Comparison of ENCODE assay signal across 11 cellular contexts in the genomic region with DNA sequence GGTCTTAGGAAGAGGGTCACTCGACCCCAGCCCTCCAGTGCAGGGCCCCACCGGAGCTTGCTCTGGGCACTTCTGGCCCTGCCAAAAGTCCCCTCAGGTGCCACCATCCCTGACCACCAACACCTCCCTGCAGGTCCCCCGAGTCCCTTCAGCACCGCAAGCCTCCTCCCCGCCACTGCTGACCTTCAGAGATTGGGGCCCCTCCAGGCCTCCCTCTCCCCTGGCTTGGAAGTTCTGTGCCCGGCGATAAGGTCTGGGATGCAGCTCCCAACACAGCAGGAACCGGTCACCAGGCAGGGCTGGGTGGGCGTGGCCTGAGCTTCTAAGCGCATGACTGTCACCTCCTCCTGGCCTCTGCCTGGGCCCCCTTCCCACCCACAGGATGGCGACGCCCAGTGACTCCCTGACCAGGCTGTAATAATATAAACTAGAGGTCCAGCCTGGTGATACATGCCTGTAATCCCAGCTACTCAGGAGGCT. TPM values are rescaled to one million over a fixed set of nuclear protein-coding genes. Genes with fewer than 3 reads are reported as not detected.
DNase-seq lines count a peak whose midpoint lies in the region; FAIRE-seq and TF ChIP-seq lines count a peak whose summit lies in the region.
"Had no signal": no experiment of that assay in that cellular context is flagged by ENCODE, and none has a peak within 500 bp of the region (broad histone marks: within the 10 kb centered on the region; RNA-seq: fewer than 3 reads in every experiment).

No MANE protein-coding gene starts in this region.

- H3K27me3 Mint-ChIP-seq in activated T-cell treated with anti-CD3 and anti-CD28 coated beads, Interleukin-2, amount 50 U/mL, for 24 hours = no peaks in the 10 kb centered on the region

- H3K9me3 Mint-ChIP-seq in activated T-cell treated with anti-CD3 and anti-CD28 coated beads, Interleukin-2, amount 50 U/mL, for 24 hours = no peaks in the 10 kb centered on the region

- no peak for TF ChIP-seq CTCF in astrocyte of the spinal cord (IDR thresholded peaks at IDR 0.05; ENCODE audit: low read depth, low read length)

- in situ Hi-C loops in astrocyte of the spinal cord (cut with HindIII; ENCODE audit: low sequenced_read_pairs) = no loop called here

- no peak overlapping the region for H3K4me3 ChIP-seq in astrocyte of the spinal cord (ENCODE audit: low read depth, low read length)

- peaks cover 29% of the 10 kb centered on the region for H3K36me3 Mint-ChIP-seq in activated T-cell treated with anti-CD3 and anti-CD28 coated beads, Interleukin-2, amount 50 U/mL, for 24 hours (ENCODE audit: low read depth)

- DNase-seq in A172 (ENCODE audit: low spot score) (peak; percentile 96), HT-29 (ENCODE audit: low spot score) (peak; percentile 72), astrocyte of the spinal cord (ENCODE audit: low read depth, low spot score) (peak; percentile 62), left kidney (ENCODE audit: low read depth, low spot score) (peak; percentile 84), GM12892 (ENCODE audit: insufficient read length) (no peak), pons (ENCODE audit: low spot score) (no peak)
- DNase-seq in NK-92 treated with Interleukin-12 subunit alpha and Interleukin-12 subunit beta, amount 100 ng/mL, for 24 hours (lab: John Stamatoyannopoulos, UW) = no peak
- no peak for DNase-seq in activated T-cell treated with anti-CD3 and anti-CD28 coated beads, Interleukin-2, amount 50 U/mL, for 24 hours
- DNase-seq: activated T-cell treated with anti-CD3 and anti-CD28 coated beads for 4 hours, NCI-H2029 had no signal

- no peak overlapping the region for H3K27ac Mint-ChIP-seq in activated T-cell treated with anti-CD3 and anti-CD28 coated beads, Interleukin-2, amount 50 U/mL, for 24 hours

- no peak overlapping the region for H3K4me3 Mint-ChIP-seq in activated T-cell treated with anti-CD3 and anti-CD28 coated beads, Interleukin-2, amount 50 U/mL, for 24 hours

- no peak for TF ChIP-seq POLR2A in GM12892 (IDR thresholded peaks at IDR 0.05; ENCODE audit: low read depth, low read length)

- peaks cover 43% of the 10 kb centered on the region for H3K4me1 Mint-ChIP-seq in activated T-cell treated with anti-CD3 and anti-CD28 coated beads, Interleukin-2, amount 50 U/mL, for 24 hours (ENCODE audit: low read depth)

- FAIRE-seq in GM12892 (lab: Jason Lieb, UNC) = no peak
- FAIRE-seq: H1 had no signal

RNA-seq across cellular contexts. Expression of gene PIEZO1, which starts 11.2 kb away (rescaled TPM):
- 186 and 226 TPM in 2 replicates for total RNA-seq in A172 (2014; rRNA removed; shearing (Covaris generic))
- 327 and 375 TPM in 2 replicates for total RNA-seq in HT-29 (2014; rRNA removed; shearing (Covaris generic))
- polyA plus RNA-seq in GM12892 (2012; ENCODE audit: missing spikeins) = 33.8 TPM

RNA-seq across cellular contexts. Expression of gene CDT1, which starts 29.7 kb away (rescaled TPM):
- 29.3 and 39.2 TPM in 2 replicates for total RNA-seq in A172 (2014; rRNA removed; shearing (Covaris generic))
- 120 and 146 TPM in 2 replicates for total RNA-seq in HT-29 (2014; rRNA removed; shearing (Covaris generic))
- polyA plus RNA-seq in GM12892 (2012; ENCODE audit: missing spikeins) = 6.4 TPM

RNA-seq across cellular contexts. Expression of gene APRT, which starts 37.9 kb away (rescaled TPM):
- total RNA-seq in A172 (2014; rRNA removed; shearing (Covaris generic)) = 255 and 258 TPM in 2 replicates
- total RNA-seq in HT-29 (2014; rRNA removed; shearing (Covaris generic)) = 669 and 675 TPM in 2 replicates
- polyA plus RNA-seq in GM12892 (2012; ENCODE audit: missing spikeins) = 180 TPM

Comparison
In these comparisons a context has a peak if more than half of its experiments do, and no peak if none do; other contexts are left out.
1. DNase-seq: peak in A172 (single experiment), HT-29 (single experiment), astrocyte of the spinal cord (single experiment) and left kidney (single experiment); none in GM12892 (single experiment), NK-92 treated with Interleukin-12 subunit alpha and Interleukin-12 subunit beta, amount 100 ng/mL, for 24 hours (single experiment), activated T-cell treated with anti-CD3 and anti-CD28 coated beads, Interleukin-2, amount 50 U/mL, for 24 hours (single experiment) and pons (single experiment).